ENCODE assay signal across 15 cellular contexts in the genomic region with DNA sequence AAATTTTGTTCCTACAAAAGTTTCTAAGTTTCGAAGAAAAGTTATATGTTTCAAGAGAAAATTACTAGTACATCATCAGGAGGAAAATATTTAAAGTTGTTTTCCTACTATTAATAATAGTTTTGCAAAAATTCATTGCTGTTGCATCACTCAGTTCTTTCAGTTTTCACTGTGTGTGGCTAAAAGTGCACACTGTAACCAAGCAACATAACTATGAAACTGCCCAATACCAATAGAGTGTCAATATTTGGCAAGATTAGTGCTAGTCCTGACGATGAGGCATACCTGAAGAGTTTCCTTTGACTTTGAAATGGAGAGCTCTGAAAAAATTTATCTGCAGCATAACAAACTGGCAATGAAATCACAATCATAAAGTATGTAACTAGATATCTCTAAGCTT.
A peak's percentile ranks its signal among the peaks of the same experiment; 100 is the strongest.
DNase-seq lines count a peak whose midpoint lies in the region; ATAC-seq and TF ChIP-seq lines count a peak whose summit lies in the region.
"Had no signal": no experiment of that assay in that cellular context is flagged by ENCODE, and none has a peak within 500 bp of the region (broad histone marks: within the 10 kb centered on the region; RNA-seq: fewer than 3 reads in every experiment).

No MANE protein-coding gene starts in this region.

- peak overlapping the region; percentile 92 for H3K27ac Mint-ChIP-seq in Caco-2 (ENCODE audit: unreplicated experiment)
- H3K27ac Mint-ChIP-seq: activated T-helper 1 cell treated with anti-CD3 and anti-CD28 coated beads, Interleukin-12 subunit alpha, Interleukin-12 subunit beta, Interleukin-2, Interleukin-4 antibody, amounts not matched to agents 30 ng/mL and 10 ng/mL and 1 ng/mL, durations not matched to agents 14 hours and 24 hours and 36 hours had no signal

- peak; percentile 83 for ATAC-seq in GM19025 (IDR thresholded peaks at IDR 0.05; ENCODE audit: low read depth, unreplicated experiment)
- ATAC-seq in HG02623 (IDR thresholded peaks at IDR 0.05; ENCODE audit: unreplicated experiment), result peak; percentile 81
- ATAC-seq in HG03469 (IDR thresholded peaks at IDR 0.05; ENCODE audit: unreplicated experiment), result peak; percentile 72
- ATAC-seq: esophagus mucosa had no signal

- POLR2A ChIA-PET in Caco-2 (lab: Charles Lee), result no interaction called here

- TF ChIP-seq CTCF in Caco-2 (IDR thresholded peaks at IDR 0.05; ENCODE audit: insufficient read depth in 1 of 2, low read depth in 1 of 2, low read length in 1 of 2, severe bottlenecking in 1 of 2, unreplicated experiment in 1 of 2), result no peak

- intact Hi-C loops in Caco-2 (cut with micrococcal nuclease; ENCODE audit: unreplicated experiment), result loop anchor here (1.0 kb wide), 2 partner anchors 181 to 195 kb away; no protein-coding TSS in a partner anchor

- H3K4me3 ChIP-seq in Caco-2 (ENCODE audit: low read depth, low read length), result no peak overlapping the region
- H3K4me3 ChIP-seq: SJCRH30, transverse colon had no signal

- H3K27me3 Mint-ChIP-seq in Caco-2 (ENCODE audit: insufficient read depth, unreplicated experiment), result no peaks in the 10 kb centered on the region
- H3K27me3 Mint-ChIP-seq: naive B cell had no signal

- no TSS peak for BruUV-seq in Caco-2 (replicated peaks; lab: Mats Ljungman, UMichigan)

- DNase-seq in Caco-2, result peak in 1 of 2 experiments; percentile 70
- no peak for DNase-seq in amygdala (lab: John Stamatoyannopoulos, UW)
- no peak for DNase-seq in HT-29 (ENCODE audit: low spot score)
- no peak for DNase-seq in activated CD4-positive, alpha-beta T cell treated with anti-CD3 and anti-CD28 coated beads, Interleukin-2, amount 50 U/mL, for 48 hours
- no peak for DNase-seq in NCI-H510A (lab: John Stamatoyannopoulos, UW)
- DNase-seq: islet precursor cell, naive B cell, NCI-H526 treated with DMSO at 0.1 percent for 48 hours, SJCRH30, transverse colon had no signal

- H3K4me1 Mint-ChIP-seq in Caco-2 (ENCODE audit: low read depth, unreplicated experiment), result peaks cover 13% of the 10 kb centered on the region
- H3K4me1 Mint-ChIP-seq: naive B cell had no signal

- CTCF ChIA-PET in Caco-2 (lab: Charles Lee), result interaction anchor here (0.7 to 1.0 kb wide), 2 partner anchors 195 to 210 kb away, joined by 3 read pairs; no protein-coding TSS in a partner anchor

- H3K9me3 Mint-ChIP-seq in Caco-2 (ENCODE audit: unreplicated experiment), result peaks cover 6% of the 10 kb centered on the region

- H3K27me3 ChIP-seq in Caco-2 (replicated peaks; ENCODE audit: control insufficient read depth, insufficient read depth, low read length), result no peaks in the 10 kb centered on the region
- H3K27me3 ChIP-seq: transverse colon had no signal

- H3K36me3 Mint-ChIP-seq in Caco-2 (ENCODE audit: insufficient read depth, unreplicated experiment), result no peaks in the 10 kb centered on the region

- no peaks in the 10 kb centered on the region for H3K36me3 ChIP-seq in Caco-2 (ENCODE audit: control insufficient read depth, insufficient read depth, low read length)
- H3K36me3 ChIP-seq: SJCRH30, transverse colon had no signal

- H3K9me3 ChIP-seq in Caco-2, result no peaks in the 10 kb centered on the region
- H3K9me3 ChIP-seq: SJCRH30, transverse colon had no signal

- peaks cover 6% of the 10 kb centered on the region; the same call in 1 of the 2 replicates for H3K4me1 ChIP-seq in Caco-2
- H3K4me1 ChIP-seq: SJCRH30, transverse colon had no signal

- no peak overlapping the region for H3K4me3 Mint-ChIP-seq in Caco-2 (ENCODE audit: unreplicated experiment)
- H3K4me3 Mint-ChIP-seq: activated T-helper 1 cell treated with anti-CD3 and anti-CD28 coated beads, Interleukin-12 subunit alpha, Interleukin-12 subunit beta, Interleukin-2, Interleukin-4 antibody, amounts not matched to agents 30 ng/mL and 10 ng/mL and 1 ng/mL, durations not matched to agents 14 hours and 24 hours and 36 hours; naive B cell had no signal
